Comparison of ENCODE assay signal across 24 cellular contexts in genomic region chr14:64831419-64831818, GRCh38. TPM values are rescaled to one million over a fixed set of nuclear protein-coding genes. Genes with fewer than 3 reads are reported as not detected.
DNase-seq lines count a peak whose midpoint lies in the region; ATAC-seq, FAIRE-seq and TF ChIP-seq lines count a peak whose summit lies in the region.
"Had no signal": no experiment of that assay in that cellular context is flagged by ENCODE, and none has a peak within 500 bp of the region (broad histone marks: within the 10 kb centered on the region; RNA-seq: fewer than 3 reads in every experiment).

No MANE protein-coding gene starts in this region.

- no peak overlapping the region for H2AK5ac ChIP-seq in H1 (ENCODE audit: low read depth, low read length)

- intact Hi-C loops in left ventricle myocardium superior (cut with micrococcal nuclease), result no loop called here
- intact Hi-C loops in left ventricle myocardium inferior (cut with micrococcal nuclease), result no loop called here
- intact Hi-C loops in gastrocnemius medialis (cut with DNase I; ENCODE audit: low total_unique reads), result no loop called here
- intact Hi-C loops in pancreas (cut with DNase I), result no loop called here

- H3K14ac ChIP-seq in H1 (ENCODE audit: insufficient read length), result no peak overlapping the region

- no peak overlapping the region for H3K4ac ChIP-seq in H1 (replicated peaks; ENCODE audit: insufficient read length, low read depth, low read length)

- 81% methylated on average over 5 of the region's 5 CpGs; no CpG with 5 or more reads in 1 of the 2 experiments for WGBS in H1 (ENCODE audit: extremely low coverage in 1 of 2, insufficient coverage in 1 of 2, insufficient read length in 1 of 2, insufficient replicate concordance in 2 of 2, low coverage in 1 of 2, low lambda C conversion rate in 2 of 2, missing lambda C conversion rate in 1 of 2), 2 experiments
- WGBS in pancreas, 2 donors, result 69 to 74% methylated on average over 5 of the region's 5 CpGs

- H2BK20ac ChIP-seq in H1 (ENCODE audit: low read length), result no peak overlapping the region

- CTCF ChIA-PET in H1 (lab: Charles Lee; ENCODE audit: partially characterized antibody), result interaction anchor here (1.1 to 12.1 kb wide), 7 partner anchors 8 to 79 kb away, joined by 4 to 243 read pairs (median 7); partner anchors contain the start of gene SPTB

- H3K27ac Mint-ChIP-seq in GM23338, result no peak overlapping the region
- H3K27ac Mint-ChIP-seq: CD4-positive, alpha-beta memory T cell; H9 had no signal

- H2BK15ac ChIP-seq in H1 (ENCODE audit: low read length), result peak overlapping the region; percentile 41; the same call in 1 of the 2 replicates

- H3K36me3 ChIP-seq in left ventricle myocardium inferior (no peaks in the 10 kb centered on the region), GM23338 (ENCODE audit: insufficient read depth) (no peaks in the 10 kb centered on the region), H1 (ENCODE audit: control insufficient read depth in 2 of 4, insufficient read depth in 4 of 4, low read length in 3 of 4) (no peaks in the 10 kb centered on the region), gastrocnemius medialis (no peaks in the 10 kb centered on the region), pancreas (no peaks in the 10 kb centered on the region)
- H3K36me3 ChIP-seq: BE2C had no signal

- H2BK12ac ChIP-seq in H1 (ENCODE audit: low read depth, low read length), result 0 out of 2 replicates have a peak overlapping the region, but pooled peaks have one; percentile 29

- TF ChIP-seq CTCF in left ventricle myocardium inferior (IDR thresholded peaks at IDR 0.05; ENCODE audit: borderline replicate concordance) (no peak), GM23338 (conservative IDR thresholded peaks at IDR 0.05; ENCODE audit: low read depth in 2 of 2) (no peak), H1 (IDR thresholded peaks at IDR 0.05; ENCODE audit: control extremely low read depth in 1 of 3, insufficient read depth in 1 of 3, low read depth in 1 of 3, low read length in 3 of 3) (no peak), gastrocnemius medialis (IDR thresholded peaks at IDR 0.05 in 4 of 5, conservative IDR thresholded peaks at IDR 0.05 in 1 of 5) (no peak), pancreas (IDR thresholded peaks at IDR 0.05) (no peak)

- no peaks in the 10 kb centered on the region for H3K23me2 ChIP-seq in H1 (ENCODE audit: low read depth, low read length)

- H3K36me3 Mint-ChIP-seq in GM23338 (ENCODE audit: low read depth), result no peaks in the 10 kb centered on the region
- H3K36me3 Mint-ChIP-seq: CD4-positive, alpha-beta memory T cell had no signal

- TF ChIP-seq POLR2A in H1 (IDR thresholded peaks at IDR 0.05; ENCODE audit: control extremely low read depth in 1 of 2, low read depth in 2 of 2, low read length in 2 of 2), result no peak
- no peak for TF ChIP-seq POLR2A in gastrocnemius medialis (IDR thresholded peaks at IDR 0.05)

- no peak overlapping the region for H3K4me3 Mint-ChIP-seq in GM23338
- H3K4me3 Mint-ChIP-seq: CD4-positive, alpha-beta memory T cell; H9 had no signal

- peak overlapping the region; percentile 22; the same call in 1 of the 2 replicates for H2BK5ac ChIP-seq in H1 (ENCODE audit: low read depth, low read length)

- H2AFZ ChIP-seq in GM23338 (peak overlapping the region; percentile 34; the same call in 1 of the 2 replicates), H1 (ENCODE audit: low read length) (no peak overlapping the region)

- no peak overlapping the region for H3K18ac ChIP-seq in H1 (ENCODE audit: extremely low read depth, low read length)

- peaks cover 52% of the 10 kb centered on the region for H3K4me1 ChIP-seq in left ventricle myocardium inferior
- no peaks in the 10 kb centered on the region for H3K4me1 ChIP-seq in GM23338 (ENCODE audit: insufficient read depth)
- H3K4me1 ChIP-seq in H1 (replicated peaks in 1 of 4; ENCODE audit: control insufficient read depth in 3 of 4, insufficient read depth in 4 of 4, low read length in 3 of 4), result peaks cover 0 to 5% (median 2%) of the 10 kb centered on the region in 4 experiments; a peak in 4 of 7 replicates
- peaks cover 76 to 93% of the 10 kb centered on the region in 2 donors for H3K4me1 ChIP-seq in gastrocnemius medialis
- H3K4me1 ChIP-seq in pancreas, result no peaks in the 10 kb centered on the region
- H3K4me1 ChIP-seq: A549, BE2C had no signal

- H4K8ac ChIP-seq in H1 (ENCODE audit: extremely low read depth, insufficient read depth, low read length), result no peak overlapping the region

- H3K4me1 Mint-ChIP-seq in GM23338, result no peaks in the 10 kb centered on the region
- H3K4me1 Mint-ChIP-seq: CD4-positive, alpha-beta memory T cell; H9 had no signal

- peak; percentile 64 for ATAC-seq in left ventricle myocardium superior
- peak; percentile 43; the same call in 2 of the 3 replicates for ATAC-seq in GM23338
- no peak for ATAC-seq in gastrocnemius medialis
- ATAC-seq in pancreas, result no peak
- ATAC-seq: A549, HCT116 had no signal

- no peaks in the 10 kb centered on the region for H3K27me3 ChIP-seq in left ventricle myocardium inferior (ENCODE audit: low read depth)
- no peaks in the 10 kb centered on the region for H3K27me3 ChIP-seq in GM23338 (ENCODE audit: insufficient read depth)
- no peaks in the 10 kb centered on the region for H3K27me3 ChIP-seq in H1 (replicated peaks in 1 of 4; ENCODE audit: control insufficient read depth in 3 of 4, extremely low read depth in 1 of 4, insufficient read depth in 3 of 4, low read length in 3 of 4)
- no peaks in the 10 kb centered on the region for H3K27me3 ChIP-seq in gastrocnemius medialis
- no peaks in the 10 kb centered on the region for H3K27me3 ChIP-seq in pancreas
- H3K27me3 ChIP-seq: BE2C had no signal

- TF ChIP-seq EP300 in H1 (IDR thresholded peaks at IDR 0.05; ENCODE audit: borderline replicate concordance in 1 of 2, low read depth in 2 of 2, low read length in 2 of 2), result no peak

- H3F3A ChIP-seq in GM23338 (replicated peaks; ENCODE audit: low read depth), result no peaks in the 10 kb centered on the region

- POLR2A ChIA-PET in H1 (lab: Charles Lee; ENCODE audit: partially characterized antibody), result interaction anchor here (1.1 kb wide), 1 partner anchor 13 kb away, joined by 3 read pairs; no protein-coding TSS in a partner anchor

- H4K91ac ChIP-seq in H1 (replicated peaks; ENCODE audit: insufficient read length, low read length), result no peak overlapping the region

- H3K27ac ChIP-seq in left ventricle myocardium inferior (replicated peaks) (no peak overlapping the region), GM23338 (ENCODE audit: low read depth) (no peak overlapping the region), H1 (ENCODE audit: low read depth, low read length) (no peak overlapping the region), gastrocnemius medialis (peak overlapping the region; percentile 93 to 98 (median 96)), pancreas (no peak overlapping the region)
- H3K27ac ChIP-seq: A549 had no signal

- no peak overlapping the region for H3K23ac ChIP-seq in H1 (ENCODE audit: insufficient read length)

- H3K4me3 ChIP-seq in left ventricle myocardium inferior, result no peak overlapping the region
- no peak overlapping the region for H3K4me3 ChIP-seq in GM23338
- no peak overlapping the region for H3K4me3 ChIP-seq in H1 (ENCODE audit: extremely low read depth in 1 of 4, insufficient read depth in 2 of 4, low read depth in 3 of 4, low read length in 4 of 4)
- no peak overlapping the region for H3K4me3 ChIP-seq in gastrocnemius medialis
- no peak overlapping the region for H3K4me3 ChIP-seq in pancreas
- H3K4me3 ChIP-seq: A549 had no signal

- H3K9me3 ChIP-seq in left ventricle myocardium inferior (replicated peaks) (no peaks in the 10 kb centered on the region), H1 (ENCODE audit: insufficient read depth in 2 of 2, low read depth in 1 of 2, low read length in 1 of 2) (no peaks in the 10 kb centered on the region), gastrocnemius medialis (no peaks in the 10 kb centered on the region), pancreas (no peaks in the 10 kb centered on the region)
- H3K9me3 ChIP-seq: A549, BE2C had no signal

- H3K9me2 ChIP-seq in GM23338 (ENCODE audit: insufficient read depth), result 0 out of 2 replicates have a peak, but pooled peaks cover 4% of the 10 kb centered on the region

- H3K79me2 ChIP-seq in GM23338 (replicated peaks; ENCODE audit: insufficient read depth), result no peaks in the 10 kb centered on the region
- H3K79me2 ChIP-seq in H1 (ENCODE audit: control insufficient read depth in 1 of 2, insufficient read depth in 2 of 2, low read length in 2 of 2), result no peaks in the 10 kb centered on the region

- no peaks in the 10 kb centered on the region for H3K27me3 Mint-ChIP-seq in GM23338 (ENCODE audit: insufficient read depth, low read depth, poor library complexity)

- in situ Hi-C loops in gastrocnemius medialis (cut with MboI; ENCODE audit: low sequenced_read_pairs in 4 of 4), result no loop called here

- no peak overlapping the region for H4K5ac ChIP-seq in H1 (ENCODE audit: insufficient read length, low read depth, low read length)

- H2BK120ac ChIP-seq in H1 (replicated peaks; ENCODE audit: low read depth, low read length), result no peak overlapping the region

- no peaks in the 10 kb centered on the region for H3K79me1 ChIP-seq in H1 (ENCODE audit: low read depth, low read length)

- no peaks in the 10 kb centered on the region for H3K9me3 Mint-ChIP-seq in GM23338
- H3K9me3 Mint-ChIP-seq: CD4-positive, alpha-beta memory T cell; H9 had no signal

- TF ChIP-seq RAD21 in H1 (IDR thresholded peaks at IDR 0.05 in 1 of 2, conservative IDR thresholded peaks at IDR 0.05 in 1 of 2; ENCODE audit: low read depth in 2 of 2, low read length in 2 of 2), result no peak

- no peaks in the 10 kb centered on the region for H4K20me1 ChIP-seq in GM23338 (replicated peaks; ENCODE audit: insufficient read depth)
- H4K20me1 ChIP-seq in H1 (replicated peaks in 1 of 2; ENCODE audit: control insufficient read depth in 1 of 2, insufficient read depth in 2 of 2, low read length in 2 of 2), result no peaks in the 10 kb centered on the region

- no peak for DNase-seq in left ventricle myocardium superior
- no peak for DNase-seq in left ventricle myocardium inferior
- no peak for DNase-seq in GM23338 (ENCODE audit: low spot score)
- no peak for DNase-seq in H1 (ENCODE audit: low read depth in 1 of 2, low spot score in 2 of 2)
- DNase-seq in gastrocnemius medialis, result no peak
- DNase-seq in pancreas, result no peak
- no peak for DNase-seq in GM19239 (ENCODE audit: insufficient read length, low spot score)
- DNase-seq in effector CD8-positive, alpha-beta T cell (lab: John Stamatoyannopoulos, UW), result no peak
- DNase-seq: 8988T; ACHN; AML-193; BE2C; C1 segment of cervical spinal cord; Calu3; CD4-positive, alpha-beta memory T cell; COR-L47; DMS79 treated with DMSO at 0.1 percent for 48 hours; GF-D8; H9 had no signal

- FAIRE-seq in H1 (lab: Jason Lieb, UNC) (no peak), pancreas (lab: Jason Lieb, UNC) (no peak), GM19239 (lab: Jason Lieb, UNC) (no peak)
- FAIRE-seq: A549, GM12891, GM18507 had no signal

- no peak overlapping the region for H3K9ac ChIP-seq in H1 (replicated peaks in 1 of 4; ENCODE audit: extremely low read depth in 1 of 4, low read depth in 3 of 4, low read length in 3 of 4)

- H3K4me2 ChIP-seq in GM23338, result 0 out of 2 replicates have a peak overlapping the region, but pooled peaks have one; percentile 28
- no peak overlapping the region for H3K4me2 ChIP-seq in H1 (ENCODE audit: insufficient read depth in 1 of 2, low read depth in 2 of 2, low read length in 2 of 2)
- H3K4me2 ChIP-seq: A549 had no signal

- H3K56ac ChIP-seq in H1 (replicated peaks; ENCODE audit: insufficient read length, low read depth, low read length), result no peak overlapping the region

RNA-seq across cellular contexts. Expression of gene SPTB, which starts 48.3 kb away (rescaled TPM):
- total RNA-seq in left ventricle myocardium superior (93.1 TPM), left ventricle myocardium inferior (82.2 TPM), gastrocnemius medialis (100 to 1,000 TPM; 123 to 554 (median 266) TPM), pancreas (1 to 10 TPM in 5 of 6 donors, under 1 TPM in 1; 0.73 to 3.4 (median 2.5) TPM)
- 1.9 and 2.4 TPM in 2 replicates for total RNA-seq in GM23338 (2014; rRNA removed; shearing (Covaris generic))
- polyA plus RNA-seq in GM23338 (2016; fragmentation: Nextera tagmentation; extraction: Ambion mirVana) (0.80 and 1.1 TPM in 2 replicates), H1 (2011; rRNA removed) (0.30 and 0.60 TPM in 2 replicates), pancreas (1 to 10 TPM; 5.2 to 6.5 TPM)
- 2.4 and 2.7 TPM in 2 replicates for total RNA-seq in H1 (2021; fragmentation: NEBNext Ultra II Directional; extraction: Animal tissue kit (Norgen Biotek cat#: 25700))
- 0.52 TPM for polyA plus RNA-seq in H1 (2011; cell fraction: cytosol; rRNA removed)
- 1.9 TPM for polyA plus RNA-seq in H1 (2011; cell fraction: nucleus; rRNA removed)
- 1.6 to 2.5 TPM (median 2.3 TPM) in 4 replicates for polyA plus RNA-seq in H1 (2012, experiment 1 of 2)
- polyA plus RNA-seq in H1 (2012, experiment 2 of 2), result 0.75 TPM
- 0.53 TPM for polyA plus RNA-seq in H1 (2013, experiment 1 of 2)
- polyA plus RNA-seq in H1 (2013, experiment 2 of 2), result 0.46 TPM
- polyA minus RNA-seq in H1 (2011; rRNA and poly(A)+ RNA removed), result 1.1 and 1.3 TPM in 2 replicates
- 1.8 TPM for polyA minus RNA-seq in H1 (2011; cell fraction: cytosol; rRNA and poly(A)+ RNA removed)
- polyA minus RNA-seq in H1 (2011; cell fraction: nucleus; rRNA and poly(A)+ RNA removed), result 2.0 TPM
- total RNA-seq: Calu3, G401 had no signal

Comparison
In these comparisons a context has a peak if more than half of its experiments do, and no peak if none do; other contexts are left out.
1. ATAC-seq: peak in left ventricle myocardium superior (single experiment) and GM23338 (single experiment); none in gastrocnemius medialis (0 of 2) and pancreas (0 of 4).
2. H3K27ac ChIP-seq: peak in gastrocnemius medialis (4 of 4); none in left ventricle myocardium inferior (single experiment), GM23338 (single experiment), H1 (single experiment) and pancreas (0 of 4).
3. RNA of gene SPTB, which starts 48.3 kb away (total RNA-seq): 123 to 554 TPM in gastrocnemius medialis, 93.1 TPM in left ventricle myocardium superior (single experiment) and 82.2 TPM in left ventricle myocardium inferior (single experiment); 0.73 to 3.4 TPM in pancreas, 2.4 to 2.7 TPM in H1 and 1.9 to 2.4 TPM in GM23338; every median in the first group is over 10 times any median in the second.